16 cellular contexts compared by ENCODE assay signal in genomic region chr15:69045810-69046209, GRCh38. TPM values are rescaled to one million over a fixed set of nuclear protein-coding genes. Genes with fewer than 3 reads are reported as not detected.
DNase-seq lines count a peak whose midpoint lies in the region; ATAC-seq and TF ChIP-seq lines count a peak whose summit lies in the region.
"Had no signal": no experiment of that assay in that cellular context is flagged by ENCODE, and none has a peak within 500 bp of the region (broad histone marks: within the 10 kb centered on the region; RNA-seq: fewer than 3 reads in every experiment).

No MANE protein-coding gene starts in this region.

- no peaks in the 10 kb centered on the region for H3K9me3 ChIP-seq in neural progenitor cell (ENCODE audit: low read depth)
- H3K9me3 ChIP-seq in psoas muscle = no peaks in the 10 kb centered on the region

- no peak overlapping the region for H3K9ac ChIP-seq in neural progenitor cell

- intact Hi-C loops in psoas muscle (cut with DNase I) = no loop called here

- H3K27ac ChIP-seq in neural progenitor cell (no peak overlapping the region), psoas muscle (no peak overlapping the region)
- H3K27ac ChIP-seq: VCaP had no signal

- no peaks in the 10 kb centered on the region for H3K79me2 ChIP-seq in neural progenitor cell (ENCODE audit: low read depth)

- H3K4me1 ChIP-seq in neural progenitor cell (no peaks in the 10 kb centered on the region), psoas muscle (no peaks in the 10 kb centered on the region)

- TF ChIP-seq CTCF in choroid plexus epithelial cell (conservative IDR thresholded peaks at IDR 0.05; ENCODE audit: low read depth, low read length) (peak; percentile 72), neural progenitor cell (IDR thresholded peaks at IDR 0.05) (peak; percentile 30), psoas muscle (IDR thresholded peaks at IDR 0.05) (no peak)

- DNase-seq in EL (peak; percentile 61), NCI-H460 (ENCODE audit: extremely low read depth, low read depth) (peak; percentile 82), choroid plexus epithelial cell (ENCODE audit: low read depth) (peak; percentile 84), neural progenitor cell (ENCODE audit: low spot score) (peak; percentile 60), psoas muscle (no peak), KBM-7 (no peak), NCI-H1436 treated with DMSO at 0.1 percent for 48 hours (lab: John Stamatoyannopoulos, UW) (no peak)
- DNase-seq: hippocampal formation; NK-92 treated with Interleukin-12 subunit alpha and Interleukin-12 subunit beta, amount 100 ng/mL, for 24 hours; stimulated activated CD4-positive, alpha-beta T cell treated with anti-CD3 and anti-CD28 coated beads, Interleukin-4, amount 100 ng/mL, for 1 hour; substantia nigra had no signal

- peaks cover 8% of the 10 kb centered on the region for H3K27me3 Mint-ChIP-seq in neural progenitor cell (ENCODE audit: insufficient read depth, low read depth)
- H3K27me3 Mint-ChIP-seq: dendritic cell treated with granulocyte-macrophage colony-stimulating factor and Interleukin-4, amounts not matched to agents 40 ng/mL and 50 ng/mL, for 4 days had no signal

- H3F3A ChIP-seq in neural progenitor cell (ENCODE audit: low read depth) = peaks cover 6% of the 10 kb centered on the region

- in situ Hi-C loops in KBM-7 (cut with MboI; ENCODE audit: low pct_unique_long_range_greater_than_20kb, low sequenced_read_pairs) = no loop called here

- peak overlapping the region; percentile 15 for H3K4me3 Mint-ChIP-seq in neural progenitor cell
- H3K4me3 Mint-ChIP-seq: activated T-helper 17 cell treated with anti-CD3 and anti-CD28 coated beads, Interleukin-2, amount 50 U/mL, for 72 hours; dendritic cell treated with granulocyte-macrophage colony-stimulating factor and Interleukin-4, amounts not matched to agents 40 ng/mL and 50 ng/mL, for 4 days; natural killer cell treated with Interleukin-12 subunit alpha and Interleukin-12 subunit beta and Interleukin-15 and Interleukin-18, amount 100 ng/mL, for 72 hours had no signal

- no peaks in the 10 kb centered on the region for H3K9me3 Mint-ChIP-seq in neural progenitor cell
- H3K9me3 Mint-ChIP-seq: activated T-helper 17 cell treated with anti-CD3 and anti-CD28 coated beads, Interleukin-2, amount 50 U/mL, for 72 hours; dendritic cell treated with granulocyte-macrophage colony-stimulating factor and Interleukin-4, amounts not matched to agents 40 ng/mL and 50 ng/mL, for 4 days; natural killer cell treated with Interleukin-12 subunit alpha and Interleukin-12 subunit beta and Interleukin-15 and Interleukin-18, amount 100 ng/mL, for 72 hours had no signal

- WGBS in psoas muscle, 3 donors = 54 to 63% (median 56%) methylated on average over 8 of the region's 8 CpGs

- H3K27me3 ChIP-seq in neural progenitor cell (no peaks in the 10 kb centered on the region), psoas muscle (ENCODE audit: insufficient read depth in 3 of 3, low read length in 2 of 3) (no peaks in the 10 kb centered on the region)

- no peaks in the 10 kb centered on the region for H3K36me3 Mint-ChIP-seq in neural progenitor cell
- H3K36me3 Mint-ChIP-seq: natural killer cell treated with Interleukin-12 subunit alpha and Interleukin-12 subunit beta and Interleukin-15 and Interleukin-18, amount 100 ng/mL, for 72 hours had no signal

- H4K20me1 ChIP-seq in neural progenitor cell (ENCODE audit: low read depth) = no peaks in the 10 kb centered on the region

- H3K27ac Mint-ChIP-seq in neural progenitor cell = peak overlapping the region; percentile 92
- H3K27ac Mint-ChIP-seq: activated T-helper 17 cell treated with anti-CD3 and anti-CD28 coated beads, Interleukin-2, amount 50 U/mL, for 72 hours; dendritic cell treated with granulocyte-macrophage colony-stimulating factor and Interleukin-4, amounts not matched to agents 40 ng/mL and 50 ng/mL, for 4 days; natural killer cell treated with Interleukin-12 subunit alpha and Interleukin-12 subunit beta and Interleukin-15 and Interleukin-18, amount 100 ng/mL, for 72 hours had no signal

- ATAC-seq in psoas muscle (no peak), GM18498 (IDR thresholded peaks at IDR 0.05; ENCODE audit: unreplicated experiment) (no peak)
- ATAC-seq: activated T-helper 17 cell treated with anti-CD3 and anti-CD28 coated beads, Interleukin-2, amount 50 U/mL, for 72 hours; natural killer cell treated with Interleukin-12 subunit alpha and Interleukin-12 subunit beta and Interleukin-15 and Interleukin-18, amount 100 ng/mL, for 72 hours had no signal

- H2AFZ ChIP-seq in neural progenitor cell (replicated peaks) = no peak overlapping the region

- H3K4me2 ChIP-seq in neural progenitor cell = no peak overlapping the region

- H3K4me1 Mint-ChIP-seq in neural progenitor cell = peaks cover 21% of the 10 kb centered on the region
- H3K4me1 Mint-ChIP-seq: activated T-helper 17 cell treated with anti-CD3 and anti-CD28 coated beads, Interleukin-2, amount 50 U/mL, for 72 hours had no signal

- H3K4me3 ChIP-seq in choroid plexus epithelial cell (ENCODE audit: low read depth, low read length) = no peak overlapping the region
- no peak overlapping the region for H3K4me3 ChIP-seq in neural progenitor cell
- no peak overlapping the region for H3K4me3 ChIP-seq in psoas muscle

- no peaks in the 10 kb centered on the region for H3K36me3 ChIP-seq in neural progenitor cell
- H3K36me3 ChIP-seq in psoas muscle (ENCODE audit: insufficient read depth in 1 of 2, low read depth in 1 of 2) = no peaks in the 10 kb centered on the region

RNA-seq across cellular contexts. Expression of gene NOX5, which starts 31.3 kb away (rescaled TPM):
- 0.23 and 0.64 TPM in 2 replicates for total RNA-seq in NCI-H460 (2014; rRNA removed; shearing (Covaris generic))
- polyA plus RNA-seq in NCI-H460 (2014; cell fraction: nucleus; rRNA removed) = 1.3 and 1.8 TPM in 2 replicates
- total RNA-seq in neural progenitor cell (ENCODE audit: low replicate concordance) = not detected in 2 replicates
- under 1 TPM in 2 of 4 donors, not detected in 2; 0.06 to 0.13 TPM for total RNA-seq in psoas muscle
- under 1 TPM in 2 of 3 donors, not detected in 1; 0.03 TPM for polyA plus RNA-seq in psoas muscle
- total RNA-seq: activated T-helper 17 cell treated with anti-CD3 and anti-CD28 coated beads, Interleukin-2, amount 50 U/mL, for 72 hours; natural killer cell treated with Interleukin-12 subunit alpha and Interleukin-12 subunit beta and Interleukin-15 and Interleukin-18, amount 100 ng/mL, for 72 hours had no signal

Comparison
In these comparisons a context has a peak if more than half of its experiments do, and no peak if none do; other contexts are left out.
1. DNase-seq: peak in EL (single experiment), NCI-H460 (single experiment), choroid plexus epithelial cell (single experiment) and neural progenitor cell (single experiment); none in psoas muscle (0 of 2), KBM-7 (single experiment) and NCI-H1436 treated with DMSO at 0.1 percent for 48 hours (single experiment).